17 cellular contexts compared by ENCODE assay signal in the genomic region with DNA sequence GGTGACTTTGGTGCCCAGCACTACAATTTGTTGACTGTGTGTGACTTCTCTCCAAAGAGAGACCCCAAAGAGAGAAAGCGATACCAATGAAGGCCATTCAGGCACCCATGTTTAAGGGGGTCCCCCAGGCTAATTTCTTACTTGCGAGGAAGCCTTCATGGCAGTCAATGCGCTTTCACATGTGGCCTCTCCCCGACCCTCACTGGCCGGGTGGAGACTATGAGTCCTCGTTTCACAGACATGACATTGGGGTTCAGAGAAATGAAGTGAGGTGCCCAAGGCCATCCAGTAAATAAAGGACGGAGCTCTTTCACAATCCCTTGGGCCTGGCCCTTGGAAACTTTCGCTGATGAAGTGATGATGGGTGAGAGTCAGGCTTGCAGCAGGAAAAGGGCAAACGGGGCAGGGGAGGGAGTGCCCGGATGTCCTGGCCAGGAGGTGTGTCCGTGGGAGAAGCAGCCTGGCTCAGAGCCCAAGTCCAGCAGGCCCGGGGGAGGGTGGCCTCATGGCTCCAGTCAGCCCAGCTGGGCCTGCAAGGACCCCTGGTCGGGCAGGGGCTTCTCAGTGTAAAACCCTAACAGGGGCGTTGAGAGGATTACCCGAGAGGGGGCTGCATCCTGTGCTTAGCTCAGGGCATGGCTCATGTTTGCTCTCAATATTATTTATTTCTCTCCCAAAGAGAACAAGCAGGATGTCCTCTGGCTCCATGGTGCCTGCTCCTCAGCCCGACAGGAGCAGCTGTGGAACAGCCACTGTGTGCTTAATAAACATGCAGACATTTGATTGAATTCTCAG. TPM values are rescaled to one million over a fixed set of nuclear protein-coding genes. Genes with fewer than 3 reads are reported as not detected.
DNase-seq lines count a peak whose midpoint lies in the region; ATAC-seq and TF ChIP-seq lines count a peak whose summit lies in the region.
"Had no signal": no experiment of that assay in that cellular context is flagged by ENCODE, and none has a peak within 500 bp of the region (broad histone marks: within the 10 kb centered on the region; RNA-seq: fewer than 3 reads in every experiment).

No MANE protein-coding gene starts in this region.

- no peak for ATAC-seq in left ventricle myocardium superior
- no peak for ATAC-seq in HG02938 (IDR thresholded peaks at IDR 0.05; ENCODE audit: unreplicated experiment)
- ATAC-seq: natural killer cell had no signal

- POLR2A ChIA-PET in RWPE1 (lab: Yijun Ruan, JAX; ENCODE audit: low non-redundant PET): interaction anchor here (0.7 kb wide), 1 partner anchor 137 kb away, joined by 3 read pairs; no protein-coding TSS in a partner anchor

- H3K4me3 ChIP-seq in Peyer's patch: no peak overlapping the region
- no peak overlapping the region for H3K4me3 ChIP-seq in prostate gland

- no peaks in the 10 kb centered on the region for H3K36me3 ChIP-seq in Peyer's patch
- H3K36me3 ChIP-seq in prostate gland: no peaks in the 10 kb centered on the region
- H3K36me3 ChIP-seq: thoracic aorta had no signal

- H3K9me3 ChIP-seq in Peyer's patch: no peaks in the 10 kb centered on the region
- no peaks in the 10 kb centered on the region for H3K9me3 ChIP-seq in prostate gland
- H3K9me3 ChIP-seq: thoracic aorta had no signal

- intact Hi-C loops in left ventricle myocardium superior (cut with micrococcal nuclease): no loop called here
- intact Hi-C loops in prostate gland (cut with DNase I): loop anchor here (5.0 kb wide), 1 partner anchor 43 kb away; no protein-coding TSS in a partner anchor

- H3K4me1 ChIP-seq in Peyer's patch (peaks cover 0 to 39% (median 23%) of the 10 kb centered on the region in 4 donors), prostate gland (replicated peaks) (no peaks in the 10 kb centered on the region)

- TF ChIP-seq POLR2A in Peyer's patch (IDR thresholded peaks at IDR 0.05) (no peak), prostate gland (IDR thresholded peaks at IDR 0.05) (no peak)

- no peak overlapping the region for H3K27ac ChIP-seq in Peyer's patch
- H3K27ac ChIP-seq in prostate gland: peak overlapping the region in 1 of 2 donors; percentile 35
- no peak overlapping the region for H3K27ac ChIP-seq in RWPE1

- H3K27me3 ChIP-seq in Peyer's patch (peaks cover 0 to 16% of the 10 kb centered on the region in 2 donors), prostate gland (replicated peaks; ENCODE audit: insufficient read depth) (no peaks in the 10 kb centered on the region)

- WGBS in prostate gland: 65% methylated on average over 16 of the region's 16 CpGs

- peak; percentile 28 for DNase-seq in D341Med (ENCODE audit: low spot score)
- DNase-seq in Peyer's patch: peak; percentile 8 to 54 (median 47)
- DNase-seq in left ventricle myocardium superior: peak; percentile 52
- peak; percentile 4 for DNase-seq in prostate gland (ENCODE audit: low spot score)
- no peak for DNase-seq in T-helper 2 cell
- DNase-seq in AG08395 (ENCODE audit: low spot score): no peak
- no peak for DNase-seq in RWPE1 (ENCODE audit: low spot score)
- DNase-seq: effector CD8-positive, alpha-beta T cell; kidney; natural killer cell; NCI-H1092; NCI-H345 had no signal

- CTCF ChIA-PET in RWPE1 (lab: Yijun Ruan, JAX): interaction anchor here (0.7 to 2.0 kb wide), 2 partner anchors 136 to 160 kb away, joined by 3 to 14 read pairs; no protein-coding TSS in a partner anchor

- no peak for TF ChIP-seq CTCF in Peyer's patch (IDR thresholded peaks at IDR 0.05)
- no peak for TF ChIP-seq CTCF in prostate gland (IDR thresholded peaks at IDR 0.05)
- TF ChIP-seq CTCF in RWPE1 (conservative IDR thresholded peaks at IDR 0.05; ENCODE audit: low read depth): no peak

RNA-seq across cellular contexts. Expression of a gene that starts 14.7 kb away (rescaled TPM):
- total RNA-seq in Peyer's patch: 10 to 100 TPM in 1 of 4 donors, 1 to 10 TPM in 3; 2.3 to 31.4 (median 8.2) TPM
- 9.1 TPM for total RNA-seq in left ventricle myocardium superior
- total RNA-seq in prostate gland: 10 to 100 TPM in 1 of 2 donors, 1 to 10 TPM in 1; 9.2 to 34.1 TPM
- total RNA-seq: T-helper 2 cell treated with Interferon-gamma antibody and Interleukin-4, amounts not matched to agents 100 ng/mL and 5 ng/mL, for 36 hours had no signal

RNA-seq across cellular contexts. Expression of a gene that starts 37.9 kb away (rescaled TPM):
- not detected for total RNA-seq in Peyer's patch
- total RNA-seq in left ventricle myocardium superior: not detected
- 1 to 10 TPM; 3.5 to 5.0 TPM for total RNA-seq in prostate gland
- total RNA-seq: activated T-helper 2 cell treated with anti-CD3 and anti-CD28 coated beads, Interferon-gamma antibody, Interleukin-2, Interleukin-4, amounts not matched to agents 10 μg/mL and 5 μg/mL and 100 μg/mL, durations not matched to agents 14 hours and 24 hours and 36 hours; frontal cortex; kidney; natural killer cell; T-helper 2 cell treated with Interferon-gamma antibody and Interleukin-4, amounts not matched to agents 100 ng/mL and 5 ng/mL, for 36 hours; thoracic aorta had no signal

Comparison
In these comparisons a context has a peak if more than half of its experiments do, and no peak if none do; other contexts are left out.
1. DNase-seq: peak in D341Med (single experiment), Peyer's patch (3 of 3), left ventricle myocardium superior (single experiment) and prostate gland (single experiment); none in T-helper 2 cell (0 of 5), AG08395 (single experiment) and RWPE1 (single experiment).